In the genomic region with DNA sequence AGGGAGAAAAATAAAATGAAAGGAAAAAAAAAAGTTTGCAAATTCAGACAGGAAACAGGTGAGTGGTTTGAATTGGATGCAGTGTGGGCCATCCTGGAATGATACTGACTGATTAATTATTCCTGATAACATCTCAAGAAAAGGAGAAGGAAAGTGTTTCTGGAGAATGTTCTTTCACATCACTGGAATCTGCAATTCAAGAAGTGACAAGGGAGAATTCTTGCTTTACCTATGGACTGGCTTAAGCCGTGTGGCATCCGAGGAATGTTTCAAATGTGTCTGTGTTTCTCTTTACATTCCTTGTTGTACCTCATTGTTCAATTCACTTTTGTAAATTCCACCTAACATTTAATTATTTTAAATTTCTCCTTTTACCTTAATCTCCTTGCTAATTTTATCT, we compare ENCODE assay signal across 26 cellular contexts.
A peak's percentile ranks its signal among the peaks of the same experiment; 100 is the strongest.
DNase-seq lines count a peak whose midpoint lies in the region; ATAC-seq and TF ChIP-seq lines count a peak whose summit lies in the region.
"Had no signal": no experiment of that assay in that cellular context is flagged by ENCODE, and none has a peak within 500 bp of the region (broad histone marks: within the 10 kb centered on the region; RNA-seq: fewer than 3 reads in every experiment).

No MANE protein-coding gene starts in this region.

- no peak for TF ChIP-seq EP300 in esophagus muscularis mucosa (IDR thresholded peaks at IDR 0.05)

- TF ChIP-seq CTCF in esophagus muscularis mucosa (IDR thresholded peaks at IDR 0.05) = no peak
- no peak for TF ChIP-seq CTCF in neural progenitor cell (IDR thresholded peaks at IDR 0.05)

- H3K79me2 ChIP-seq in neural progenitor cell (ENCODE audit: low read depth) = no peaks in the 10 kb centered on the region

- H3K4me1 ChIP-seq in HUES64 (ENCODE audit: insufficient read depth, low read length) (peaks cover 29% of the 10 kb centered on the region), esophagus muscularis mucosa (no peaks in the 10 kb centered on the region), neural progenitor cell (peaks cover 27% of the 10 kb centered on the region)
- H3K4me1 ChIP-seq: BE2C, SJSA1 had no signal

- H3K27ac Mint-ChIP-seq in neural progenitor cell = no peak overlapping the region
- H3K27ac Mint-ChIP-seq: CD14-positive monocyte; CD8-positive, alpha-beta memory T cell had no signal

- TF ChIP-seq POLR2A in esophagus muscularis mucosa (IDR thresholded peaks at IDR 0.05; ENCODE audit: low read depth) = no peak

- WGBS in HUES64 = 71% methylated on average over 2 of the region's 2 CpGs
- WGBS in esophagus muscularis mucosa = 82% methylated on average over 2 of the region's 2 CpGs

- ATAC-seq in HG02642 (IDR thresholded peaks at IDR 0.05; ENCODE audit: poor library complexity, unreplicated experiment) = no peak
- ATAC-seq: PC-3, Right ventricle myocardium inferior had no signal

- H2AFZ ChIP-seq in neural progenitor cell (replicated peaks) = no peak overlapping the region

- H3K4me3 Mint-ChIP-seq in neural progenitor cell = no peak overlapping the region
- H3K4me3 Mint-ChIP-seq: CD14-positive monocyte; CD8-positive, alpha-beta memory T cell had no signal

- H3K36me3 Mint-ChIP-seq in neural progenitor cell = peaks cover 13% of the 10 kb centered on the region
- H3K36me3 Mint-ChIP-seq: CD14-positive monocyte had no signal

- H3K9ac ChIP-seq in HUES64 (ENCODE audit: low read depth, low read length) (no peak overlapping the region; the same call in 1 of the 2 replicates), neural progenitor cell (no peak overlapping the region)

- H3K27me3 Mint-ChIP-seq in neural progenitor cell (ENCODE audit: insufficient read depth, low read depth) = no peaks in the 10 kb centered on the region

- H3K4me3 ChIP-seq in HUES64 (ENCODE audit: low read length) (no peak overlapping the region), esophagus muscularis mucosa (no peak overlapping the region), neural progenitor cell (no peak overlapping the region)
- H3K4me3 ChIP-seq: SJSA1 had no signal

- H3K27ac ChIP-seq in HUES64 (ENCODE audit: low read depth, low read length) (peak overlapping the region; percentile 81), esophagus muscularis mucosa (replicated peaks in 1 of 4) (no peak overlapping the region), neural progenitor cell (peak overlapping the region; percentile 86)
- H3K27ac ChIP-seq: SJSA1 had no signal

- no peaks in the 10 kb centered on the region for H3K9me3 ChIP-seq in HUES64 (ENCODE audit: insufficient read depth, low read depth, low read length)
- H3K9me3 ChIP-seq in esophagus muscularis mucosa = no peaks in the 10 kb centered on the region
- no peaks in the 10 kb centered on the region for H3K9me3 ChIP-seq in neural progenitor cell (ENCODE audit: low read depth)
- H3K9me3 ChIP-seq: BE2C, SJSA1 had no signal

- H4K20me1 ChIP-seq in neural progenitor cell (ENCODE audit: low read depth) = no peaks in the 10 kb centered on the region

- H3K27me3 ChIP-seq in HUES64 (ENCODE audit: insufficient read depth, low read length) (no peaks in the 10 kb centered on the region), esophagus muscularis mucosa (no peaks in the 10 kb centered on the region), neural progenitor cell (no peaks in the 10 kb centered on the region)
- H3K27me3 ChIP-seq: SJSA1 had no signal

- DNase-seq in ELF-1 (ENCODE audit: low read depth, low spot score) (peak; percentile 23), esophagus muscularis mucosa (ENCODE audit: extremely low spot score) (peak; percentile 14), neural progenitor cell (ENCODE audit: low spot score) (peak; percentile 56), NCI-H2227 treated with DMSO at 0.1 percent for 48 hours (lab: John Stamatoyannopoulos, UW) (no peak), head of caudate nucleus (no peak), iPS-NIHi7 (ENCODE audit: extremely low spot score) (no peak)
- DNase-seq: 8988T; ACHN; BE2C; Calu3; CD8-positive, alpha-beta memory T cell; DMS79 treated with DMSO at 0.1 percent for 48 hours; KBM-7; MV-4-11; NCI-H1105; NCI-H1436 treated with DMSO at 0.1 percent for 48 hours; NCI-H187 treated with DMSO at 0.1 percent for 48 hours; NCI-H2171 treated with DMSO at 0.1 percent for 48 hours; NCI-H524; NCI-H774; PC-3 had no signal

- intact Hi-C loops in esophagus muscularis mucosa (cut with DNase I) (no loop called here), head of caudate nucleus (cut with DNase I) (no loop called here)

- no peaks in the 10 kb centered on the region for H3K36me3 ChIP-seq in HUES64 (ENCODE audit: insufficient read depth, low read length)
- peaks cover 0 to 4% (median 0%) of the 10 kb centered on the region in 4 donors for H3K36me3 ChIP-seq in esophagus muscularis mucosa
- H3K36me3 ChIP-seq in neural progenitor cell = no peaks in the 10 kb centered on the region
- H3K36me3 ChIP-seq: BE2C, SJSA1 had no signal

- peaks cover 4% of the 10 kb centered on the region for H3K9me3 Mint-ChIP-seq in neural progenitor cell

- H3F3A ChIP-seq in neural progenitor cell (ENCODE audit: low read depth) = peaks cover 8% of the 10 kb centered on the region

- H3K4me1 Mint-ChIP-seq in neural progenitor cell = peaks cover 19% of the 10 kb centered on the region
- H3K4me1 Mint-ChIP-seq: CD14-positive monocyte; CD8-positive, alpha-beta memory T cell had no signal

- peak overlapping the region; percentile 52 for H3K4me2 ChIP-seq in neural progenitor cell

Comparison
In these comparisons a context has a peak if more than half of its experiments do, and no peak if none do; other contexts are left out.
1. DNase-seq: peak in ELF-1 (single experiment), esophagus muscularis mucosa (single experiment) and neural progenitor cell (single experiment); none in NCI-H2227 treated with DMSO at 0.1 percent for 48 hours (single experiment), head of caudate nucleus (0 of 42) and iPS-NIHi7 (single experiment).
2. H3K27ac ChIP-seq: peak in HUES64 (single experiment) and neural progenitor cell (single experiment); none in esophagus muscularis mucosa (0 of 4).